ENCODE assay signal across 24 cellular contexts in the genomic region with DNA sequence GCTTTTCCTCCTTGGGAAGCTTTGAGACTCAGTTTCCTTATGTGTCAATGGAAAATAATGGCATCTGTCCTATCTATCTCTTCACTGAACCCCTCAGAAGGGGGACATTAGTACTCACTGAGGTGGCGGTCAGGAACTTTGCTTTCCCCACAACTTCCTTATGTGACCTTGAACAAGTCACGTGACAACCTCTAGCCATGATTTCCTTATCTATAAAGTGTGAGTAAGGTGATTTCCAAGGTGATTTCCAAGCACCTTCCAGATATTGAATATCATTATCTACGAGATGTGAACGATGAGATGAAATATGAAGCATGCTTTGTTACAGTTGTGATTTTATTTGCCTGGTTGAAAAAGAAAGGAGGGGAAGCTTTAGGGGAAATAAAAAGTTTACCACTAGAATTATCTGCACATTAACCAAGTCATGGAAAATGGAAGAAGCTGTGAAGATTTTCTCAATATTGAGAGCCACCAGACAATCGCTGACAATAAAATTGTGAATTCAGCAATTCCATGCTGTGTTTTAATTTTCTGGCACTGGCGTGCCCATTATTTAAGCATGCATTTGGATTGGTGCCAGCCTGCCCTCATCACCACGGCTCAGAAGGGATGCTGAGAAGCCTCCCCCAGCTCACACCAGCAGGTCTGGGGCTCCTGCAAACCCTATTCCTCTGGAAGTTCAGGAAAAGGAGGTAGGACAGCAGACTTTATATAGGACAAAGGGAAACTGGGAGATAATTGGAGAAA.
DNase-seq lines count a peak whose midpoint lies in the region; ATAC-seq, FAIRE-seq and TF ChIP-seq lines count a peak whose summit lies in the region.
"Had no signal": no experiment of that assay in that cellular context is flagged by ENCODE, and none has a peak within 500 bp of the region (broad histone marks: within the 10 kb centered on the region; RNA-seq: fewer than 3 reads in every experiment).

No MANE protein-coding gene starts in this region.

- H3K4me3 Mint-ChIP-seq in activated T-cell treated with anti-CD3 and anti-CD28 coated beads, Interleukin-2, amount 50 U/mL, for 72 hours = peak overlapping the region; percentile 47 to 61
- H3K4me3 Mint-ChIP-seq in activated T-cell treated with anti-CD3 and anti-CD28 coated beads, Interleukin-2, amount 50 U/mL, for 24 hours = no peak overlapping the region
- no peak overlapping the region for H3K4me3 Mint-ChIP-seq in stimulated activated naive CD8-positive, alpha-beta T cell treated with anti-CD3 and anti-CD28 coated beads, Interleukin-15, Interleukin-2, amounts not matched to agents 100 ng/mL and 50 ng/mL, for 24 hours
- H3K4me3 Mint-ChIP-seq in activated T-helper 1 cell treated with anti-CD3 and anti-CD28 coated beads, Interleukin-12 subunit alpha, Interleukin-12 subunit beta, Interleukin-2, Interleukin-4 antibody, amounts not matched to agents 30 ng/mL and 10 ng/mL and 1 ng/mL, durations not matched to agents 14 hours and 24 hours and 36 hours = no peak overlapping the region
- H3K4me3 Mint-ChIP-seq: brain; CD14-positive monocyte; T-helper 2 cell treated with Interferon-gamma antibody and Interleukin-4, amounts not matched to agents 5 μg/mL and 100 μg/mL, for 36 hours had no signal

- H3K9ac ChIP-seq in GM12878 (ENCODE audit: control insufficient read depth, insufficient read depth, low read length) = no peak overlapping the region

- peaks cover 66% of the 10 kb centered on the region for H3K4me1 Mint-ChIP-seq in activated T-cell treated with anti-CD3 and anti-CD28 coated beads, Interleukin-2, amount 50 U/mL, for 72 hours (ENCODE audit: low read depth)
- H3K4me1 Mint-ChIP-seq in activated T-cell treated with anti-CD3 and anti-CD28 coated beads, Interleukin-2, amount 50 U/mL, for 24 hours (ENCODE audit: low read depth) = peaks cover 40% of the 10 kb centered on the region
- peaks cover 41% of the 10 kb centered on the region for H3K4me1 Mint-ChIP-seq in stimulated activated naive CD8-positive, alpha-beta T cell treated with anti-CD3 and anti-CD28 coated beads, Interleukin-15, Interleukin-2, amounts not matched to agents 100 ng/mL and 50 ng/mL, for 24 hours (ENCODE audit: low read depth)
- peaks cover 20% of the 10 kb centered on the region for H3K4me1 Mint-ChIP-seq in activated T-helper 1 cell treated with anti-CD3 and anti-CD28 coated beads, Interleukin-12 subunit alpha, Interleukin-12 subunit beta, Interleukin-2, Interleukin-4 antibody, amounts not matched to agents 30 ng/mL and 10 ng/mL and 1 ng/mL, durations not matched to agents 14 hours and 24 hours and 36 hours (ENCODE audit: low read depth)

- H3K27me3 Mint-ChIP-seq in activated T-cell treated with anti-CD3 and anti-CD28 coated beads, Interleukin-2, amount 50 U/mL, for 72 hours (ENCODE audit: low read depth) = peaks cover 7% of the 10 kb centered on the region
- H3K27me3 Mint-ChIP-seq in activated T-cell treated with anti-CD3 and anti-CD28 coated beads, Interleukin-2, amount 50 U/mL, for 24 hours = peaks cover 5% of the 10 kb centered on the region
- peaks cover 3% of the 10 kb centered on the region for H3K27me3 Mint-ChIP-seq in stimulated activated naive CD8-positive, alpha-beta T cell treated with anti-CD3 and anti-CD28 coated beads, Interleukin-15, Interleukin-2, amounts not matched to agents 100 ng/mL and 50 ng/mL, for 24 hours
- H3K27me3 Mint-ChIP-seq in activated T-helper 1 cell treated with anti-CD3 and anti-CD28 coated beads, Interleukin-12 subunit alpha, Interleukin-12 subunit beta, Interleukin-2, Interleukin-4 antibody, amounts not matched to agents 30 ng/mL and 10 ng/mL and 1 ng/mL, durations not matched to agents 14 hours and 24 hours and 36 hours (ENCODE audit: insufficient read depth) = no peaks in the 10 kb centered on the region

- H3K4me1 ChIP-seq in GM12878 (ENCODE audit: control insufficient read depth, insufficient read depth, low read length) = peaks cover 12% of the 10 kb centered on the region
- H3K4me1 ChIP-seq: adrenal gland, psoas muscle, vagina had no signal

- no peak overlapping the region for H3K27ac Mint-ChIP-seq in activated T-cell treated with anti-CD3 and anti-CD28 coated beads, Interleukin-2, amount 50 U/mL, for 72 hours
- H3K27ac Mint-ChIP-seq in activated T-cell treated with anti-CD3 and anti-CD28 coated beads, Interleukin-2, amount 50 U/mL, for 24 hours = no peak overlapping the region
- peak overlapping the region; percentile 52 for H3K27ac Mint-ChIP-seq in stimulated activated naive CD8-positive, alpha-beta T cell treated with anti-CD3 and anti-CD28 coated beads, Interleukin-15, Interleukin-2, amounts not matched to agents 100 ng/mL and 50 ng/mL, for 24 hours
- H3K27ac Mint-ChIP-seq in activated T-helper 1 cell treated with anti-CD3 and anti-CD28 coated beads, Interleukin-12 subunit alpha, Interleukin-12 subunit beta, Interleukin-2, Interleukin-4 antibody, amounts not matched to agents 30 ng/mL and 10 ng/mL and 1 ng/mL, durations not matched to agents 14 hours and 24 hours and 36 hours = no peak overlapping the region
- H3K27ac Mint-ChIP-seq: T-helper 2 cell treated with Interferon-gamma antibody and Interleukin-4, amounts not matched to agents 5 μg/mL and 100 μg/mL, for 36 hours had no signal

- CTCF ChIA-PET in GM12878 (lab: Yijun Ruan, JAX) = no interaction called here

- SMC1A ChIA-PET in GM12878 (lab: Charles Lee; ENCODE audit: uncharacterized antibody, unreplicated experiment) = interaction anchor here (0.6 kb wide), 1 partner anchor 10 kb away, joined by 4 read pairs; no protein-coding TSS in a partner anchor

- POLR2A ChIA-PET in GM12878 (lab: Charles Lee) = no interaction called here

- no peak overlapping the region for H3K4me3 ChIP-seq in GM12878
- H3K4me3 ChIP-seq: adrenal gland, psoas muscle, vagina had no signal

- peaks cover 0 to 2% of the 10 kb centered on the region in 2 donors for H3K9me3 Mint-ChIP-seq in activated T-cell treated with anti-CD3 and anti-CD28 coated beads, Interleukin-2, amount 50 U/mL, for 72 hours
- H3K9me3 Mint-ChIP-seq in activated T-cell treated with anti-CD3 and anti-CD28 coated beads, Interleukin-2, amount 50 U/mL, for 24 hours = peaks cover 4% of the 10 kb centered on the region
- no peaks in the 10 kb centered on the region for H3K9me3 Mint-ChIP-seq in stimulated activated naive CD8-positive, alpha-beta T cell treated with anti-CD3 and anti-CD28 coated beads, Interleukin-15, Interleukin-2, amounts not matched to agents 100 ng/mL and 50 ng/mL, for 24 hours
- H3K9me3 Mint-ChIP-seq in activated T-helper 1 cell treated with anti-CD3 and anti-CD28 coated beads, Interleukin-12 subunit alpha, Interleukin-12 subunit beta, Interleukin-2, Interleukin-4 antibody, amounts not matched to agents 30 ng/mL and 10 ng/mL and 1 ng/mL, durations not matched to agents 14 hours and 24 hours and 36 hours = peaks cover 4% of the 10 kb centered on the region
- H3K9me3 Mint-ChIP-seq: T-helper 2 cell treated with Interferon-gamma antibody and Interleukin-4, amounts not matched to agents 5 μg/mL and 100 μg/mL, for 36 hours had no signal

- H3K9me3 ChIP-seq in GM12878 (replicated peaks; ENCODE audit: control insufficient read depth, insufficient read depth, low read length) = no peaks in the 10 kb centered on the region
- H3K9me3 ChIP-seq: adrenal gland, neutrophil, psoas muscle, vagina had no signal

- no peak overlapping the region for H3K27ac ChIP-seq in GM12878 (ENCODE audit: control insufficient read depth, insufficient read depth)
- H3K27ac ChIP-seq: adrenal gland, epithelial cell of prostate, HL-60, neutrophil, psoas muscle, vagina, VCaP had no signal

- no peaks in the 10 kb centered on the region for H3K36me3 ChIP-seq in GM12878 (ENCODE audit: control insufficient read depth in 2 of 2, insufficient read depth in 2 of 2, low read length in 1 of 2)
- H3K36me3 ChIP-seq: adrenal gland, neutrophil, vagina had no signal

- RAD21 ChIA-PET in GM12878 (lab: Charles Lee; ENCODE audit: unreplicated experiment) = interaction anchor here (1.2 kb wide), 1 partner anchor 12 kb away, joined by 3 read pairs; no protein-coding TSS in a partner anchor

- TF ChIP-seq EP300 in GM12878 (IDR thresholded peaks at IDR 0.05; ENCODE audit: borderline replicate concordance in 1 of 2, control insufficient read depth in 1 of 2, low read depth in 2 of 2, low read length in 2 of 2) = no peak

- no peak for TF ChIP-seq POLR2A in GM12878 (IDR thresholded peaks at IDR 0.05; ENCODE audit: low read depth, low read length)

- TF ChIP-seq CTCF in GM12878 (IDR thresholded peaks at IDR 0.05 in 2 of 3, conservative IDR thresholded peaks at IDR 0.05 in 1 of 3; ENCODE audit: control insufficient read depth in 2 of 3, extremely low read depth in 1 of 3, insufficient read depth in 1 of 3, low read depth in 3 of 3, low read length in 3 of 3) = no peak

- TF ChIP-seq RAD21 in GM12878 (IDR thresholded peaks at IDR 0.05; ENCODE audit: insufficient read depth, low read depth, low read length) = no peak

- H3K27me3 ChIP-seq in GM12878 (replicated peaks in 1 of 2; ENCODE audit: control insufficient read depth in 2 of 2, insufficient read depth in 2 of 2, low read length in 1 of 2) = no peaks in the 10 kb centered on the region
- H3K27me3 ChIP-seq: adrenal gland, neutrophil, vagina had no signal

- no peaks in the 10 kb centered on the region for H4K20me1 ChIP-seq in GM12878 (ENCODE audit: control insufficient read depth, insufficient read depth)

- H3K4me2 ChIP-seq in GM12878 (ENCODE audit: control insufficient read depth, insufficient read depth) = peak overlapping the region; percentile 17; the same call in 1 of the 2 replicates

- no peak for ATAC-seq in activated T-cell treated with anti-CD3 and anti-CD28 coated beads, Interleukin-2, amount 50 U/mL, for 72 hours (replicated peaks in 1 of 2)
- ATAC-seq in GM12878 (peak; percentile 39; the same call in 2 of the 3 replicates), GM21529 (IDR thresholded peaks at IDR 0.05; ENCODE audit: unreplicated experiment) (no peak)
- ATAC-seq: HCT116, psoas muscle, SK-N-SH treated with all-trans-retinoic acid at 6 μM for 48 hours had no signal

- intact Hi-C loops in GM12878 (cut with micrococcal nuclease; ENCODE audit: unreplicated experiment) = no loop called here
- intact Hi-C loops in activated T-helper 1 cell treated with anti-CD3 and anti-CD28 coated beads, Interleukin-12 subunit alpha, Interleukin-12 subunit beta, Interleukin-2, Interleukin-4 antibody, amounts not matched to agents 30 ng/mL and 10 ng/mL and 1 ng/mL, durations not matched to agents 14 hours and 24 hours and 36 hours (cut with micrococcal nuclease) = no loop called here

- FAIRE-seq in GM12878 (lab: Jason Lieb, UNC) = no peak

- WGBS in GM12878 (ENCODE audit: insufficient coverage, insufficient replicate concordance, low lambda C conversion rate, missing lambda C conversion rate) = 32% methylated on average over 7 of the region's 7 CpGs

- no peak for DNase-seq in activated T-cell treated with anti-CD3 and anti-CD28 coated beads, Interleukin-2, amount 50 U/mL, for 72 hours
- no peak for DNase-seq in activated T-cell treated with anti-CD3 and anti-CD28 coated beads, Interleukin-2, amount 50 U/mL, for 24 hours
- DNase-seq in NCI-H1105 (lab: John Stamatoyannopoulos, UW) (peak; percentile 62), GM12878 (ENCODE audit: low read depth, low spot score) (no peak), DMS79 (lab: John Stamatoyannopoulos, UW) (no peak)
- DNase-seq in activated T-helper 1 cell treated with anti-CD3 and anti-CD28 coated beads, Interleukin-12 subunit alpha, Interleukin-12 subunit beta, Interleukin-2, Interleukin-4 antibody, amounts not matched to agents 30 ng/mL and 10 ng/mL and 1 ng/mL, durations not matched to agents 14 hours and 24 hours and 36 hours (ENCODE audit: low spot score) = no peak
- DNase-seq: activated CD4-positive, alpha-beta T cell treated with anti-CD3 and anti-CD28 coated beads, Interleukin-2, amount 50 U/mL, for 48 hours; adrenal gland; EL; head of caudate nucleus; NCI-H526 treated with DMSO at 0.1 percent for 48 hours; psoas muscle had no signal

- no peak overlapping the region for H2AFZ ChIP-seq in GM12878 (ENCODE audit: control insufficient read depth, low read depth, low read length)

- H3K79me2 ChIP-seq in GM12878 (ENCODE audit: control insufficient read depth, insufficient read depth, low read length) = no peaks in the 10 kb centered on the region

- in situ Hi-C loops in GM12878 (cut with MboI) = no loop called here

- no TSS peak for BruUV-seq in GM12878 (replicated peaks; lab: Mats Ljungman, UMichigan)

- no peaks in the 10 kb centered on the region for H3K36me3 Mint-ChIP-seq in activated T-cell treated with anti-CD3 and anti-CD28 coated beads, Interleukin-2, amount 50 U/mL, for 72 hours (ENCODE audit: insufficient read depth in 2 of 2)
- no peaks in the 10 kb centered on the region for H3K36me3 Mint-ChIP-seq in activated T-cell treated with anti-CD3 and anti-CD28 coated beads, Interleukin-2, amount 50 U/mL, for 24 hours (ENCODE audit: low read depth)
- H3K36me3 Mint-ChIP-seq in stimulated activated naive CD8-positive, alpha-beta T cell treated with anti-CD3 and anti-CD28 coated beads, Interleukin-15, Interleukin-2, amounts not matched to agents 100 ng/mL and 50 ng/mL, for 24 hours (ENCODE audit: low read depth) = no peaks in the 10 kb centered on the region
- H3K36me3 Mint-ChIP-seq in activated T-helper 1 cell treated with anti-CD3 and anti-CD28 coated beads, Interleukin-12 subunit alpha, Interleukin-12 subunit beta, Interleukin-2, Interleukin-4 antibody, amounts not matched to agents 30 ng/mL and 10 ng/mL and 1 ng/mL, durations not matched to agents 14 hours and 24 hours and 36 hours (ENCODE audit: low read depth) = no peaks in the 10 kb centered on the region
- H3K36me3 Mint-ChIP-seq: brain, CD14-positive monocyte had no signal

Comparison
In these comparisons a context has a peak if more than half of its experiments do, and no peak if none do; other contexts are left out.
1. H3K4me3 Mint-ChIP-seq: peak in activated T-cell treated with anti-CD3 and anti-CD28 coated beads, Interleukin-2, amount 50 U/mL, for 72 hours (2 of 2); none in activated T-cell treated with anti-CD3 and anti-CD28 coated beads, Interleukin-2, amount 50 U/mL, for 24 hours (single experiment), stimulated activated naive CD8-positive, alpha-beta T cell treated with anti-CD3 and anti-CD28 coated beads, Interleukin-15, Interleukin-2, amounts not matched to agents 100 ng/mL and 50 ng/mL, for 24 hours (single experiment) and activated T-helper 1 cell treated with anti-CD3 and anti-CD28 coated beads, Interleukin-12 subunit alpha, Interleukin-12 subunit beta, Interleukin-2, Interleukin-4 antibody, amounts not matched to agents 30 ng/mL and 10 ng/mL and 1 ng/mL, durations not matched to agents 14 hours and 24 hours and 36 hours (single experiment).